ENCODE assay signal across 19 cellular contexts in genomic region chr4:103885152-103885551, GRCh38.
DNase-seq lines count a peak whose midpoint lies in the region; ATAC-seq, FAIRE-seq and TF ChIP-seq lines count a peak whose summit lies in the region.
"Had no signal": no experiment of that assay in that cellular context is flagged by ENCODE, and none has a peak within 500 bp of the region (broad histone marks: within the 10 kb centered on the region; RNA-seq: fewer than 3 reads in every experiment).

No MANE protein-coding gene starts in this region.

- H3K36me3 ChIP-seq in HepG2 (replicated peaks in 1 of 2; ENCODE audit: control insufficient read depth in 1 of 2, insufficient read depth in 2 of 2, low read length in 2 of 2), result no peaks in the 10 kb centered on the region
- no peaks in the 10 kb centered on the region for H3K36me3 ChIP-seq in right lobe of liver
- no peaks in the 10 kb centered on the region for H3K36me3 ChIP-seq in IMR-90 (ENCODE audit: control insufficient read depth, insufficient read depth, low read length)
- H3K36me3 ChIP-seq: BE2C, BLaER1 had no signal

- H4K20me1 ChIP-seq in HepG2 (ENCODE audit: insufficient read depth, low read length), result no peaks in the 10 kb centered on the region
- H4K20me1 ChIP-seq in IMR-90 (ENCODE audit: insufficient read depth, low read length), result no peaks in the 10 kb centered on the region
- H4K20me1 ChIP-seq: BLaER1 had no signal

- POLR2A ChIA-PET in HepG2 (lab: Yijun Ruan, JAX), result no interaction called here
- POLR2A ChIA-PET in IMR-90 (lab: Charles Lee; ENCODE audit: unreplicated experiment), result no interaction called here

- H3K27ac ChIP-seq in HepG2 (ENCODE audit: extremely low read length, insufficient read depth, low read length) (no peak overlapping the region), right lobe of liver (no peak overlapping the region), IMR-90 (ENCODE audit: insufficient read depth, low read length) (no peak overlapping the region)
- H3K27ac ChIP-seq: 22Rv1, BLaER1 had no signal

- H3K27me3 ChIP-seq in HepG2 (ENCODE audit: control insufficient read depth in 1 of 2, insufficient read depth in 2 of 2, low read length in 2 of 2) (no peaks in the 10 kb centered on the region), right lobe of liver (no peaks in the 10 kb centered on the region), IMR-90 (ENCODE audit: control insufficient read depth, insufficient read depth, low read length) (no peaks in the 10 kb centered on the region)
- H3K27me3 ChIP-seq: BE2C, BLaER1 had no signal

- H3K4me3 ChIP-seq in HepG2 (replicated peaks in 1 of 3; ENCODE audit: insufficient read depth in 1 of 3, low read depth in 2 of 3, low read length in 3 of 3) (no peak overlapping the region), right lobe of liver (no peak overlapping the region), IMR-90 (ENCODE audit: insufficient read depth, low read depth, low read length) (no peak overlapping the region)
- H3K4me3 ChIP-seq: BLaER1 had no signal

- DNase-seq in HepG2 (ENCODE audit: low spot score) (no peak), right lobe of liver (no peak), IMR-90 (no peak), cardiac septum (ENCODE audit: low spot score) (no peak)
- DNase-seq in activated CD4-positive, alpha-beta T cell treated with anti-CD3 and anti-CD28 coated beads, Interleukin-2, amount 50 U/mL, for 1 hour, result no peak
- DNase-seq: ACHN; BE2C; C1 segment of cervical spinal cord; CD4-positive, alpha-beta memory T cell; CD4-positive, CD25-positive, alpha-beta regulatory T cell; CD8-positive, alpha-beta memory T cell; COR-L47; DMS79 treated with DMSO at 0.1 percent for 48 hours; GF-D8 had no signal

- H2AK9ac ChIP-seq in IMR-90 (replicated peaks; ENCODE audit: low read depth, low read length, poor library complexity), result no peak overlapping the region

- no peak for TF ChIP-seq POLR2A in HepG2 (IDR thresholded peaks at IDR 0.05; ENCODE audit: insufficient read depth in 1 of 2, low read depth in 2 of 2, low read length in 2 of 2)
- TF ChIP-seq POLR2A in right lobe of liver (IDR thresholded peaks at IDR 0.05), result no peak
- no peak for TF ChIP-seq POLR2A in IMR-90 (IDR thresholded peaks at IDR 0.05; ENCODE audit: low read depth, low read length)

- H3K56ac ChIP-seq in IMR-90 (ENCODE audit: extremely low read depth, insufficient read depth, low read length), result no peak overlapping the region

- no peak overlapping the region for H4K8ac ChIP-seq in IMR-90 (ENCODE audit: low read depth in 2 of 2, low read length in 2 of 2)

- FAIRE-seq in HepG2 (lab: Jason Lieb, UNC), result no peak
- FAIRE-seq: D721Med, GM12891, GM19239 had no signal

- H3K9me1 ChIP-seq in IMR-90 (ENCODE audit: insufficient read depth, low read length), result no peaks in the 10 kb centered on the region

- H3K79me1 ChIP-seq in IMR-90 (ENCODE audit: low read depth in 1 of 2, low read length in 2 of 2), result no peaks in the 10 kb centered on the region

- H3K18ac ChIP-seq in IMR-90 (ENCODE audit: low read depth, low read length), result no peak overlapping the region

- no peak overlapping the region for H4K5ac ChIP-seq in IMR-90 (ENCODE audit: low read depth, low read length)

- dilution Hi-C loops in IMR-90 (cut with HindIII; ENCODE audit: low sequenced_read_pairs, unreplicated experiment), result no loop called here

- TF ChIP-seq RAD21 in HepG2 (CRISPR knock-in tag; IDR thresholded peaks at IDR 0.05) (no peak), IMR-90 (IDR thresholded peaks at IDR 0.05; ENCODE audit: low read length) (no peak)

- H3K9me3 ChIP-seq in HepG2 (ENCODE audit: low read length), result no peaks in the 10 kb centered on the region
- H3K9me3 ChIP-seq in right lobe of liver, result no peaks in the 10 kb centered on the region
- H3K9me3 ChIP-seq in IMR-90 (ENCODE audit: control insufficient read depth, insufficient read depth, low read length), result no peaks in the 10 kb centered on the region; the same call in 1 of the 2 replicates
- H3K9me3 ChIP-seq: BE2C, BLaER1 had no signal

- H3K23ac ChIP-seq in IMR-90 (ENCODE audit: low read depth, low read length), result no peak overlapping the region

- CTCF ChIA-PET in HepG2 (lab: Yijun Ruan, JAX; ENCODE audit: low intra/inter-chr PET ratio, low total read pairs), result no interaction called here
- CTCF ChIA-PET in IMR-90 (lab: Yijun Ruan, JAX), result no interaction called here

- no peak overlapping the region for H2BK15ac ChIP-seq in IMR-90 (ENCODE audit: low read depth, low read length)

- no peak overlapping the region for H2AK5ac ChIP-seq in IMR-90 (ENCODE audit: low read depth, low read length)

- H3K9ac ChIP-seq in HepG2 (ENCODE audit: insufficient read depth, low read depth, low read length) (no peak overlapping the region), IMR-90 (ENCODE audit: low read depth, low read length) (no peak overlapping the region)
- H3K9ac ChIP-seq: BLaER1 had no signal

- no peak overlapping the region for H2BK20ac ChIP-seq in IMR-90 (ENCODE audit: low read depth, low read length)

- H3K4me2 ChIP-seq in HepG2 (ENCODE audit: low read depth, low read length), result no peak overlapping the region
- no peak overlapping the region for H3K4me2 ChIP-seq in IMR-90 (ENCODE audit: low read depth, low read length)
- H3K4me2 ChIP-seq: BLaER1 had no signal

- no peak overlapping the region for H2BK5ac ChIP-seq in IMR-90 (ENCODE audit: low read depth, low read length, poor library complexity, severe bottlenecking)

- no TSS peak for BruUV-seq in HepG2 (replicated peaks; lab: Mats Ljungman, UMichigan)
- no TSS peak for BruUV-seq in IMR-90 (replicated peaks; lab: Mats Ljungman, UMichigan)

- no peak overlapping the region for H3K14ac ChIP-seq in IMR-90 (replicated peaks; ENCODE audit: low read depth, low read length)

- no peak overlapping the region for H3K4ac ChIP-seq in IMR-90 (ENCODE audit: low read depth, low read length)

- ATAC-seq in HepG2 (no peak), right lobe of liver (no peak), IMR-90 (ENCODE audit: low read depth) (no peak)

- no peaks in the 10 kb centered on the region for H3K4me1 ChIP-seq in HepG2 (ENCODE audit: insufficient read depth, low read length)
- no peaks in the 10 kb centered on the region for H3K4me1 ChIP-seq in right lobe of liver
- H3K4me1 ChIP-seq in IMR-90 (ENCODE audit: control insufficient read depth, insufficient read depth, low read length), result no peaks in the 10 kb centered on the region
- H3K4me1 ChIP-seq: BE2C, BLaER1 had no signal

- in situ Hi-C loops in HepG2 (cut with HindIII; ENCODE audit: extremely low pct_ligation_motif_present, low pct_unique_long_range_greater_than_20kb) (no loop called here), IMR-90 (cut with MboI; ENCODE audit: low sequenced_read_pairs) (no loop called here)

- H2BK120ac ChIP-seq in IMR-90 (ENCODE audit: low read depth, low read length), result no peak overlapping the region

- no peak overlapping the region for H4K91ac ChIP-seq in IMR-90 (ENCODE audit: insufficient read depth, low read depth, low read length)

- TF ChIP-seq EP300 in HepG2 (IDR thresholded peaks at IDR 0.05; ENCODE audit: low read depth in 2 of 2, low read length in 2 of 2) (no peak), HepG2 (CRISPR knock-in tag; IDR thresholded peaks at IDR 0.05; ENCODE audit: borderline replicate concordance) (no peak)

- no peaks in the 10 kb centered on the region for H3K79me2 ChIP-seq in HepG2 (ENCODE audit: insufficient read depth, low read length)

- TF ChIP-seq CTCF in HepG2 (CRISPR knock-in tag; IDR thresholded peaks at IDR 0.05), result no peak
- TF ChIP-seq CTCF in right lobe of liver (IDR thresholded peaks at IDR 0.05), result no peak
- TF ChIP-seq CTCF in IMR-90 (conservative IDR thresholded peaks at IDR 0.05; ENCODE audit: low read depth, low read length), result no peak

- intact Hi-C loops in HepG2 (cut with micrococcal nuclease; ENCODE audit: unreplicated experiment) (no loop called here), right lobe of liver (cut with DNase I) (no loop called here), IMR-90 (cut with micrococcal nuclease) (no loop called here), cardiac septum (cut with DNase I) (no loop called here)

- 1% methylated on average over 3 of the region's 3 CpGs for WGBS in HepG2 (ENCODE audit: low lambda C conversion rate)
- WGBS in right lobe of liver (ENCODE audit: insufficient coverage, low coverage, low lambda C conversion rate, missing lambda C conversion rate), result 26% methylated on average over 3 of the region's 3 CpGs
- WGBS in IMR-90 (ENCODE audit: extremely low coverage in 2 of 2, insufficient read length in 1 of 2), 2 experiments, result no CpG with 5 or more reads among the region's 3 CpGs

- no peak overlapping the region for H2AFZ ChIP-seq in HepG2 (ENCODE audit: low read length)
- no peak overlapping the region for H2AFZ ChIP-seq in IMR-90 (replicated peaks; ENCODE audit: low read length, poor library complexity)

TF ChIP-seq in HepG2, 621 proteins besides CTCF, POLR2A, EP300 and RAD21 (continues in another document):
- TF ChIP-seq ZNF580 (CRISPR knock-in tag; IDR thresholded peaks at IDR 0.05; ENCODE audit: borderline replicate concordance, low read depth) (no peak), MAFK (conservative IDR thresholded peaks at IDR 0.05 in 1 of 2, IDR thresholded peaks at IDR 0.05 in 1 of 2; ENCODE audit: low read length in 2 of 2) (peak; percentile 84 to 92), ZNF563 (CRISPR knock-in tag; IDR thresholded peaks at IDR 0.05) (no peak), TMF1 (CRISPR knock-in tag; IDR thresholded peaks at IDR 0.05; ENCODE audit: low read depth) (no peak), MAFF (IDR thresholded peaks at IDR 0.05; ENCODE audit: low read depth, low read length) (peak; percentile 90)

TF ChIP-seq in IMR-90, 13 proteins besides CTCF, POLR2A, EP300 and RAD21:
- TF ChIP-seq RCOR1 (IDR thresholded peaks at IDR 0.05; ENCODE audit: insufficient replicate concordance, low read length) (no peak), MAFK (IDR thresholded peaks at IDR 0.05; ENCODE audit: low read depth, low read length) (peak; percentile 45)
